Comparison of ENCODE assay signal across 17 cellular contexts in the genomic region with DNA sequence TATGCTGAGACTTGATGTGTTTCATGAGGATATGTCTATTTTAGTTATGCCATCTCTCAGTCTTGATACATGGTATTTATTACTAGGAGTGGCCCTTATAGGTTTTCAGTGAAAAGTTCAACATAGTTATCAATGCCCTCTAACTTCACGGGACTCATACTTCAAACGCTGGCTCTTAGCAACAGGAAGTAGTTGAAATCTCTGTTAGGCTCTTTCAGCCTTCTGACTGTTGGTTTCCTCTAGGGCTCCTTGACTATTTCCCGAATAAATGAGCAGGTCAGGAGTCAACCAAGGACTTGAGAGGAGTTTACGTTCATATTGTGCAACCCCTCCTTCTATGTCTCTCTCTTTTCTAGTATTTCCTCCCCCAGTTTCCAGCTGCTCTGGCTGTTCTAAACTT.
"Had no signal": no experiment of that assay in that cellular context is flagged by ENCODE, and none has a peak within 500 bp of the region (broad histone marks: within the 10 kb centered on the region; RNA-seq: fewer than 3 reads in every experiment).

No MANE protein-coding gene starts in this region.

- H3K4me1 Mint-ChIP-seq: activated B cell treated with CpG ODN at 0.5 μM for 24 hours; naive thymus-derived CD4-positive, alpha-beta T cell; stimulated activated effector memory CD8-positive, alpha-beta T cell treated with anti-CD3 and anti-CD28 coated beads, Interleukin-12 subunit alpha, Interleukin-12 subunit beta, amount 100 ng/mL, for 72 hours had no signal

- H3K4me3 ChIP-seq: esophagus muscularis mucosa, heart left ventricle, sigmoid colon, tibial artery had no signal

- ATAC-seq: activated CD8-positive, alpha-beta T cell treated with anti-CD3 and anti-CD28 coated beads for 36 hours; activated T-cell treated with anti-CD3 and anti-CD28 coated beads, Interleukin-2, amount 50 U/mL, for 4 hours; heart left ventricle; left cardiac atrium; naive thymus-derived CD4-positive, alpha-beta T cell; stimulated activated effector memory CD8-positive, alpha-beta T cell treated with anti-CD3 and anti-CD28 coated beads, Interleukin-12 subunit alpha, Interleukin-12 subunit beta, amount 100 ng/mL, for 72 hours had no signal

- H3K27ac Mint-ChIP-seq: activated B cell treated with CpG ODN at 0.5 μM for 24 hours; activated CD8-positive, alpha-beta T cell treated with anti-CD3 and anti-CD28 coated beads for 36 hours; activated naive CD8-positive, alpha-beta T cell; naive thymus-derived CD4-positive, alpha-beta T cell; stimulated activated effector memory CD8-positive, alpha-beta T cell treated with anti-CD3 and anti-CD28 coated beads, Interleukin-12 subunit alpha, Interleukin-12 subunit beta, amount 100 ng/mL, for 72 hours had no signal

- H2AFZ ChIP-seq: parathyroid adenoma had no signal

- H3K4me1 ChIP-seq: esophagus muscularis mucosa, heart left ventricle, parathyroid adenoma, sigmoid colon, tibial artery had no signal

- FAIRE-seq: endometrium had no signal

- H3K36me3 Mint-ChIP-seq: activated naive CD8-positive, alpha-beta T cell; naive thymus-derived CD4-positive, alpha-beta T cell; stimulated activated effector memory CD8-positive, alpha-beta T cell treated with anti-CD3 and anti-CD28 coated beads, Interleukin-12 subunit alpha, Interleukin-12 subunit beta, amount 100 ng/mL, for 72 hours had no signal

- H3K36me3 ChIP-seq: esophagus muscularis mucosa, heart left ventricle, sigmoid colon, tibial artery had no signal

- DNase-seq: activated B cell treated with CpG ODN at 0.5 μM for 24 hours; activated CD4-positive, alpha-beta T cell treated with anti-CD3 and anti-CD28 coated beads for 48 hours; activated CD8-positive, alpha-beta T cell treated with anti-CD3 and anti-CD28 coated beads for 36 hours; activated effector memory CD4-positive, alpha-beta T cell treated with anti-CD3 and anti-CD28 coated beads, Interleukin-2, amount 50 U/mL, for 16 hours; activated T-cell treated with anti-CD3 and anti-CD28 coated beads, Interleukin-2, amount 50 U/mL, for 4 hours; amniotic stem cell; heart left ventricle; left cardiac atrium; naive thymus-derived CD4-positive, alpha-beta T cell; sigmoid colon; SW 1271; tibial artery had no signal

- H3K79me2 ChIP-seq: parathyroid adenoma had no signal

- H3K4me3 Mint-ChIP-seq: activated B cell treated with CpG ODN at 0.5 μM for 24 hours; activated CD8-positive, alpha-beta T cell treated with anti-CD3 and anti-CD28 coated beads for 36 hours; activated naive CD8-positive, alpha-beta T cell; activated T-cell treated with anti-CD3 and anti-CD28 coated beads, Interleukin-2, amount 50 U/mL, for 4 hours; naive thymus-derived CD4-positive, alpha-beta T cell; stimulated activated effector memory CD8-positive, alpha-beta T cell treated with anti-CD3 and anti-CD28 coated beads, Interleukin-12 subunit alpha, Interleukin-12 subunit beta, amount 100 ng/mL, for 72 hours had no signal

- H3K27ac ChIP-seq: esophagus muscularis mucosa, heart left ventricle, parathyroid adenoma, sigmoid colon, tibial artery had no signal

- H3K27me3 Mint-ChIP-seq: activated B cell treated with CpG ODN at 0.5 μM for 24 hours; activated CD8-positive, alpha-beta T cell treated with anti-CD3 and anti-CD28 coated beads for 36 hours; activated naive CD8-positive, alpha-beta T cell; naive thymus-derived CD4-positive, alpha-beta T cell had no signal

- H3K27me3 ChIP-seq: esophagus muscularis mucosa, heart left ventricle, sigmoid colon, tibial artery had no signal

- H3K9me3 Mint-ChIP-seq: activated B cell treated with CpG ODN at 0.5 μM for 24 hours; activated T-cell treated with anti-CD3 and anti-CD28 coated beads, Interleukin-2, amount 50 U/mL, for 4 hours had no signal

- H3K9ac ChIP-seq: parathyroid adenoma had no signal
